In the genomic region with DNA sequence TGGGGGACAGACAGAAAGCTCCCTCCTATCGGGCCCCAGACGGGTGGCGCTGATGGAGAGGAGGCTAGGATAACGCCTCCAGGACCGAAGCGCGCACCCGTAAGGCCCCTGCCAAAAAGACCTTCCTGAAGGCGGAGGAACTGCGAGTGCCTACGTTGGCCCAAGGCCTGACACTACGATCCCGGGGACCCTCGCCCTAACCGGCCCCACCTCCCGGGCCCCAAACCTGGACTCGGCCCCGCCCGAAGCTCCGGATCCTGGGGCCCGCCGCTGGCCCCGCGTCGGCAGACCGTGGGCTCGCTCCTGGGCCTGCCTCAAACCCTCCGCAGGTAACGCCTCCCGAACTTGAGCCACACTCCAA, we compare ENCODE assay signal across 9 cellular contexts. TPM values are rescaled to one million over a fixed set of nuclear protein-coding genes. Genes with fewer than 3 reads are reported as not detected.
DNase-seq lines count a peak whose midpoint lies in the region; ATAC-seq, FAIRE-seq and TF ChIP-seq lines count a peak whose summit lies in the region.
"Not testable (repeated sequence)": the region's sequence is repeated elsewhere in the genome, so short reads cannot be mapped to it uniquely, and the experiment has no call there.
"Had no signal": no experiment of that assay in that cellular context is flagged by ENCODE, and none has a peak within 500 bp of the region (broad histone marks: within the 10 kb centered on the region; RNA-seq: fewer than 3 reads in every experiment).

No MANE protein-coding gene starts in this region.

- not testable (repeated sequence) for H3K9ac ChIP-seq in GM12878 (ENCODE audit: control insufficient read depth, insufficient read depth, low read length)

- peak overlapping the region; percentile 71 for H3K4me2 ChIP-seq in GM12878 (ENCODE audit: control insufficient read depth, insufficient read depth)
- H3K4me2 ChIP-seq in osteoblast (ENCODE audit: insufficient read depth, low read length), result peak overlapping the region; percentile 84

- H2AFZ ChIP-seq in GM12878 (ENCODE audit: control insufficient read depth, low read depth, low read length) (peak overlapping the region; percentile 51), osteoblast (ENCODE audit: low read length) (peak overlapping the region; percentile 78)

- not testable (repeated sequence) for H3K4me1 ChIP-seq in GM12878 (ENCODE audit: control insufficient read depth, insufficient read depth, low read length); thymus (ENCODE audit: control insufficient read depth, insufficient read depth, low read length)
- H3K4me1 ChIP-seq in esophagus muscularis mucosa (peaks cover 5 to 18% (median 16%) of the 10 kb centered on the region in 4 donors), osteoblast (ENCODE audit: insufficient read depth, low read length) (peaks cover 13% of the 10 kb centered on the region)

- H3K27me3 ChIP-seq in GM12878 (replicated peaks in 1 of 2; ENCODE audit: control insufficient read depth in 2 of 2, insufficient read depth in 2 of 2, low read length in 1 of 2); esophagus muscularis mucosa; kidney epithelial cell (ENCODE audit: control insufficient read depth, insufficient read depth, low read length); osteoblast (ENCODE audit: insufficient read depth, low read length); thymus (ENCODE audit: control insufficient read depth, insufficient read depth): not testable (repeated sequence)

- TF ChIP-seq CTCF in VCaP (conservative IDR thresholded peaks at IDR 0.05); GM12878 (IDR thresholded peaks at IDR 0.05 in 2 of 3, conservative IDR thresholded peaks at IDR 0.05 in 1 of 3; ENCODE audit: control insufficient read depth in 2 of 3, extremely low read depth in 1 of 3, insufficient read depth in 1 of 3, low read depth in 3 of 3, low read length in 3 of 3); esophagus muscularis mucosa (IDR thresholded peaks at IDR 0.05); kidney epithelial cell (IDR thresholded peaks at IDR 0.05; ENCODE audit: insufficient read depth, low read length, poor library complexity, severe bottlenecking); osteoblast (IDR thresholded peaks at IDR 0.05; ENCODE audit: extremely low read depth, low read depth, low read length): not testable (repeated sequence)

- TF ChIP-seq EP300 in GM12878 (IDR thresholded peaks at IDR 0.05; ENCODE audit: borderline replicate concordance in 1 of 2, control insufficient read depth in 1 of 2, low read depth in 2 of 2, low read length in 2 of 2); esophagus muscularis mucosa (IDR thresholded peaks at IDR 0.05): not testable (repeated sequence)

- intact Hi-C loops in GM12878 (cut with micrococcal nuclease; ENCODE audit: unreplicated experiment), result loop anchor here (10.0 kb wide), 2 partner anchors 169 to 171 kb away; partner anchors contain the start of gene SLC41A3
- intact Hi-C loops in esophagus muscularis mucosa (cut with DNase I), result loop anchor here (10.0 kb wide), 1 partner anchor 151 kb away; no protein-coding TSS in a partner anchor

- TF ChIP-seq RAD21 in GM12878 (IDR thresholded peaks at IDR 0.05; ENCODE audit: insufficient read depth, low read depth, low read length), result not testable (repeated sequence)

- SMC1A ChIA-PET in GM12878 (lab: Charles Lee; ENCODE audit: uncharacterized antibody, unreplicated experiment), result not testable (repeated sequence)

- H3K9me3 ChIP-seq in KOPT-K1 (ENCODE audit: insufficient read depth, low read length, poor library complexity, severe bottlenecking); GM12878 (replicated peaks; ENCODE audit: control insufficient read depth, insufficient read depth, low read length); esophagus muscularis mucosa; osteoblast (ENCODE audit: low read depth, low read length); thymus (ENCODE audit: control insufficient read depth): not testable (repeated sequence)

- H3K4me3 ChIP-seq in GM12878 (peak overlapping the region; percentile 68), esophagus muscularis mucosa (peak overlapping the region; percentile 70 to 92 (median 76)), kidney epithelial cell (ENCODE audit: low read depth, low read length) (peak overlapping the region; percentile 50), osteoblast (ENCODE audit: insufficient read depth, low read length) (peak overlapping the region; percentile 73), thymus (ENCODE audit: low read length) (peak overlapping the region; percentile 55)

- POLR2A ChIA-PET in GM12878 (lab: Charles Lee), result not testable (repeated sequence)

- ATAC-seq in GM12878, result not testable (repeated sequence)

- not testable (repeated sequence) for BruUV-seq in GM12878 (replicated peaks; lab: Mats Ljungman, UMichigan)

- H4K20me1 ChIP-seq in GM12878 (ENCODE audit: control insufficient read depth, insufficient read depth); osteoblast (ENCODE audit: insufficient read depth, low read length): not testable (repeated sequence)

- peak; percentile 36 for DNase-seq in Caki2 (ENCODE audit: low read depth)
- not testable (repeated sequence) for DNase-seq in GM12878 (ENCODE audit: low read depth, low spot score); esophagus muscularis mucosa (ENCODE audit: extremely low spot score); kidney epithelial cell (ENCODE audit: low read depth); osteoblast (ENCODE audit: insufficient read length, low spot score, missing footprints)

- in situ Hi-C loops in Caki2 (cut with HindIII; ENCODE audit: low pct_unique_long_range_greater_than_20kb, low sequenced_read_pairs), result not testable (repeated sequence)
- in situ Hi-C loops in GM12878 (cut with MboI), result loop anchor here (10.0 kb wide), 2 partner anchors 321 to 559 kb away; partner anchors contain the start of genes OSBPL11 and ZXDC

- not testable (repeated sequence) for H3K79me2 ChIP-seq in GM12878 (ENCODE audit: control insufficient read depth, insufficient read depth, low read length); osteoblast (ENCODE audit: insufficient read depth, low read length)

- H3K27ac ChIP-seq in KOPT-K1 (ENCODE audit: low read depth, low read length, poor library complexity, severe bottlenecking), result peak overlapping the region; percentile 37
- H3K27ac ChIP-seq in VCaP, result peak overlapping the region; percentile 60
- H3K27ac ChIP-seq in GM12878 (ENCODE audit: control insufficient read depth, insufficient read depth), result not testable (repeated sequence)
- peak overlapping the region; percentile 86 to 93 (median 92) for H3K27ac ChIP-seq in esophagus muscularis mucosa (replicated peaks in 1 of 4)
- peak overlapping the region; percentile 81 for H3K27ac ChIP-seq in osteoblast (ENCODE audit: low read depth, low read length)
- peak overlapping the region; percentile 65 for H3K27ac ChIP-seq in thymus (ENCODE audit: low read depth)

- H3K36me3 ChIP-seq in KOPT-K1 (ENCODE audit: insufficient read depth, low read length); GM12878 (ENCODE audit: control insufficient read depth in 2 of 2, insufficient read depth in 2 of 2, low read length in 1 of 2); esophagus muscularis mucosa; kidney epithelial cell (ENCODE audit: control insufficient read depth, insufficient read depth, low read length); osteoblast (ENCODE audit: insufficient read depth, low read length); thymus (ENCODE audit: control insufficient read depth, insufficient read depth): not testable (repeated sequence)

- not testable (repeated sequence) for FAIRE-seq in GM12878 (lab: Jason Lieb, UNC)

- RAD21 ChIA-PET in GM12878 (lab: Charles Lee; ENCODE audit: unreplicated experiment), result not testable (repeated sequence)

- CTCF ChIA-PET in GM12878 (lab: Yijun Ruan, JAX), result not testable (repeated sequence)

- 2% methylated on average over 22 of the region's 30 CpGs for WGBS in GM12878 (ENCODE audit: insufficient coverage, insufficient replicate concordance, low lambda C conversion rate, missing lambda C conversion rate)
- WGBS in esophagus muscularis mucosa, result 0% methylated on average over 16 of the region's 30 CpGs
- 1% methylated on average over 30 of the region's 30 CpGs for WGBS in thymus

- not testable (repeated sequence) for TF ChIP-seq POLR2A in GM12878 (IDR thresholded peaks at IDR 0.05; ENCODE audit: low read depth, low read length)
- TF ChIP-seq POLR2A in esophagus muscularis mucosa (IDR thresholded peaks at IDR 0.05; ENCODE audit: low read depth), result peak; percentile 39

TF ChIP-seq in GM12878, 131 proteins besides CTCF, POLR2A, EP300 and RAD21:
- 0 out of 4 replicates have a peak, but pooled peaks of 1 of the 2 experiments have one; percentile 7 for TF ChIP-seq BHLHE40 (IDR thresholded peaks at IDR 0.05; ENCODE audit: borderline replicate concordance in 1 of 2, low read depth in 2 of 2, low read length in 1 of 2)

RNA-seq across cellular contexts. Expression of gene ROPN1B, which starts 53.6 kb away (rescaled TPM):
- 3.5 TPM in 1 of 2 replicates, not detected in the other for total RNA-seq in Caki2 (2014; rRNA removed; shearing (Covaris generic); ENCODE audit: low replicate concordance)
- total RNA-seq in GM12878 (2013; cell fraction: nucleolus; rRNA removed), result not detected in 2 replicates
- total RNA-seq in GM12878 (2014; rRNA removed) (not detected in 2 replicates), GM12878 (2014; rRNA removed; fragmentation: Illumina TruSeq; extraction: Trizol) (not detected in 2 replicates), GM12878 (2021) (not detected in 2 replicates), esophagus muscularis mucosa (under 1 TPM in 1 of 4 donors, not detected in 3; 0.52 TPM), kidney epithelial cell (not detected in 2 replicates), osteoblast (not detected in 2 replicates)
- polyA plus RNA-seq in GM12878 (2011; ENCODE audit: low read depth), result not detected
- polyA plus RNA-seq in GM12878 (2011; rRNA removed) (not detected in 2 replicates), GM12878 (2014; fragmentation: Illumina TruSeq; extraction: Trizol) (not detected in 2 replicates), GM12878 (2014; fragmentation: Nextera tagmentation; extraction: Ambion mirVana) (not detected), GM12878 (2014; rRNA removed) (not detected in 2 replicates), GM12878 (2016; fragmentation: Nextera tagmentation; extraction: Ambion mirVana) (not detected), thymus (0.21 TPM)
- not detected in 2 replicates for polyA plus RNA-seq in GM12878 (2011; cell fraction: cytosol; rRNA removed)
- polyA plus RNA-seq in GM12878 (2011; cell fraction: nucleus; rRNA removed), result not detected in 2 replicates
- polyA plus RNA-seq in GM12878 (2012), result not detected in 2 replicates
- polyA minus RNA-seq in GM12878 (2011; rRNA and poly(A)+ RNA removed), result not detected in 2 replicates
- polyA minus RNA-seq in GM12878 (2011; cell fraction: cytosol; rRNA and poly(A)+ RNA removed), result not detected in 2 replicates
- polyA minus RNA-seq in GM12878 (2011; cell fraction: nucleus; rRNA and poly(A)+ RNA removed), result not detected in 2 replicates
- total RNA-seq: T-helper 1 cell treated with Interleukin-12 subunit alpha and Interleukin-12 subunit beta and Interleukin-4 antibody, amounts not matched to agents 30 ng/mL and 1 ng/mL, for 36 hours had no signal
